In genomic region chr7:39414669-39415035, GRCh38 we compare ENCODE assay signal across 9 cellular contexts.
A peak's percentile ranks its signal among the peaks of the same experiment; 100 is the strongest.
DNase-seq lines count a peak whose midpoint lies in the region; ATAC-seq and TF ChIP-seq lines count a peak whose summit lies in the region.
"Had no signal": no experiment of that assay in that cellular context is flagged by ENCODE, and none has a peak within 500 bp of the region (broad histone marks: within the 10 kb centered on the region; RNA-seq: fewer than 3 reads in every experiment).

No MANE protein-coding gene starts in this region.

- H3K4me1 ChIP-seq in rectal smooth muscle tissue (ENCODE audit: control insufficient read depth, insufficient read depth, low read length), result no peaks in the 10 kb centered on the region
- H3K4me1 ChIP-seq: foreskin keratinocyte had no signal

- H3K9ac ChIP-seq in SK-N-MC (ENCODE audit: insufficient read length) (no peak overlapping the region), rectal smooth muscle tissue (ENCODE audit: low read length) (no peak overlapping the region)

- H3K36me3 ChIP-seq in SK-N-MC (ENCODE audit: insufficient read depth, low read length) (no peaks in the 10 kb centered on the region), rectal smooth muscle tissue (ENCODE audit: control insufficient read depth, insufficient read depth, low read length) (no peaks in the 10 kb centered on the region)

- no peak for DNase-seq in GM12864 (ENCODE audit: low read depth)
- DNase-seq in SK-N-MC (ENCODE audit: low read depth, low spot score), result no peak
- DNase-seq in fibroblast of peridontal ligament (ENCODE audit: extremely low read depth), result peak; percentile 14
- DNase-seq in HK-2 (ENCODE audit: unreplicated experiment), result no peak
- DNase-seq in cerebellar cortex (ENCODE audit: low spot score), result no peak
- DNase-seq in NCI-H2196 treated with DMSO at 0.1 percent for 48 hours (lab: John Stamatoyannopoulos, UW; ENCODE audit: unreplicated experiment), result no peak

- ATAC-seq in GM19452 (IDR thresholded peaks at IDR 0.05; ENCODE audit: unreplicated experiment), result no peak

- H3K9me3 ChIP-seq in SK-N-MC (ENCODE audit: low read depth, low read length), result no peaks in the 10 kb centered on the region

- TF ChIP-seq CTCF in GM12864 (IDR thresholded peaks at IDR 0.05; ENCODE audit: low read depth, low read length, missing control alignments), result no peak

- H3K4me3 ChIP-seq in GM12864 (ENCODE audit: low read depth, low read length) (peak overlapping the region; percentile 33), SK-N-MC (peak overlapping the region; percentile 81), rectal smooth muscle tissue (ENCODE audit: low read length) (peak overlapping the region; percentile 70)

- H3K27me3 ChIP-seq in rectal smooth muscle tissue (ENCODE audit: control insufficient read depth, insufficient read depth, low read length), result peaks cover 3% of the 10 kb centered on the region

- H3K27ac ChIP-seq in SK-N-MC, result no peak overlapping the region
- no peak overlapping the region for H3K27ac ChIP-seq in rectal smooth muscle tissue (ENCODE audit: low read depth, low read length)
- H3K27ac ChIP-seq: foreskin keratinocyte had no signal
